19 cellular contexts compared by ENCODE assay signal in genomic region chr14:100011568-100012325, GRCh38.
"Had no signal": no experiment of that assay in that cellular context is flagged by ENCODE, and none has a peak within 500 bp of the region (broad histone marks: within the 10 kb centered on the region; RNA-seq: fewer than 3 reads in every experiment).

No MANE protein-coding gene starts in this region.

- H3K36me3 Mint-ChIP-seq: natural killer cell treated with Interleukin-12 subunit alpha and Interleukin-12 subunit beta and Interleukin-15 and Interleukin-18, amount 100 ng/mL, for 72 hours had no signal

- DNase-seq: activated CD4-positive, alpha-beta T cell treated with anti-CD3 and anti-CD28 coated beads, Interleukin-2, amount 50 U/mL, for 4 hours; activated gamma-delta T cell; activated T-cell treated with anti-CD3 and anti-CD28 coated beads, Interleukin-2, amount 50 U/mL, for 72 hours; amniotic stem cell; effector CD8-positive, alpha-beta T cell; esophagus squamous epithelium; left colon; stimulated activated CD8-positive, alpha-beta memory T cell treated with anti-CD3 and anti-CD28 coated beads, Interleukin-4, amount 100 ng/mL, for 48 hours; stimulated activated naive CD4-positive, alpha-beta T cell treated with Interleukin-2 at 50 U/mL for 16 hours; substantia nigra; T-helper 2 cell; tibial artery; WERI-Rb-1 had no signal

- FAIRE-seq: islet of Langerhans had no signal

- H3K9me3 Mint-ChIP-seq: activated T-cell treated with anti-CD3 and anti-CD28 coated beads, Interleukin-2, amount 50 U/mL, for 72 hours; dendritic cell treated with granulocyte-macrophage colony-stimulating factor and Interleukin-4, amounts not matched to agents 40 ng/mL and 50 ng/mL, for 4 days; natural killer cell treated with Interleukin-12 subunit alpha and Interleukin-12 subunit beta and Interleukin-15 and Interleukin-18, amount 100 ng/mL, for 72 hours had no signal

- H3K27ac ChIP-seq: cardiac muscle cell, esophagus squamous epithelium, WERI-Rb-1 had no signal

- H3K27me3 ChIP-seq: cardiac muscle cell, esophagus squamous epithelium, tibial artery had no signal

- ATAC-seq: activated T-cell treated with anti-CD3 and anti-CD28 coated beads, Interleukin-2, amount 50 U/mL, for 72 hours; left colon; natural killer cell treated with Interleukin-12 subunit alpha and Interleukin-12 subunit beta and Interleukin-15 and Interleukin-18, amount 100 ng/mL, for 72 hours had no signal

- H3K4me3 ChIP-seq: cardiac muscle cell, esophagus squamous epithelium, lung, tibial artery had no signal

- H3K4me3 Mint-ChIP-seq: activated naive CD8-positive, alpha-beta T cell; activated T-cell treated with anti-CD3 and anti-CD28 coated beads, Interleukin-2, amount 50 U/mL, for 72 hours; dendritic cell treated with granulocyte-macrophage colony-stimulating factor and Interleukin-4, amounts not matched to agents 40 ng/mL and 50 ng/mL, for 4 days; natural killer cell treated with Interleukin-12 subunit alpha and Interleukin-12 subunit beta and Interleukin-15 and Interleukin-18, amount 100 ng/mL, for 72 hours had no signal

- H3K27me3 Mint-ChIP-seq: activated naive CD8-positive, alpha-beta T cell; dendritic cell treated with granulocyte-macrophage colony-stimulating factor and Interleukin-4, amounts not matched to agents 40 ng/mL and 50 ng/mL, for 4 days had no signal

- H3K36me3 ChIP-seq: cardiac muscle cell, esophagus squamous epithelium, tibial artery, WERI-Rb-1 had no signal

- H3K9me3 ChIP-seq: esophagus squamous epithelium, tibial artery had no signal

- H3K27ac Mint-ChIP-seq: activated T-cell treated with anti-CD3 and anti-CD28 coated beads, Interleukin-2, amount 50 U/mL, for 72 hours; dendritic cell treated with granulocyte-macrophage colony-stimulating factor and Interleukin-4, amounts not matched to agents 40 ng/mL and 50 ng/mL, for 4 days; natural killer cell treated with Interleukin-12 subunit alpha and Interleukin-12 subunit beta and Interleukin-15 and Interleukin-18, amount 100 ng/mL, for 72 hours had no signal
